ENCODE assay signal across 18 cellular contexts in the genomic region with DNA sequence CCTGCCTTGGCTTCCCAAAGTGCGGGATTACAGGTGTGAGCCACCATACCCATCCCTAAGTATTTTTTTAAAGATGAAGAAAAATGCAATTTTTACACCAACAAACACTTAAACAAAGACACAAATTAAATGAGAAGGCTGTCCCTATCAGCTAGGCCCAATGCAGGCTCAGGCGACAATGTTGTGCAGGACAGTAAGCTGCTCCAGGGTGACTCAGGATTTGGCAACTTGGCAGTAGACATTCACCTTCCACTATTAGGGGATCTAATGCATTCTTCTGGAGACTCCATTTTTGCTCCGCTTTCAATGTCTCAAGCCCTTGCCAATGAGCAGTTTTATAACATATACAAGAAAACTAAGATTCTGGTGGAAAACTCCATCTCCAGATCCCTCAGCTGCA. TPM values are rescaled to one million over a fixed set of nuclear protein-coding genes. Genes with fewer than 3 reads are reported as not detected.
DNase-seq lines count a peak whose midpoint lies in the region; ATAC-seq and TF ChIP-seq lines count a peak whose summit lies in the region.
"Had no signal": no experiment of that assay in that cellular context is flagged by ENCODE, and none has a peak within 500 bp of the region (broad histone marks: within the 10 kb centered on the region; RNA-seq: fewer than 3 reads in every experiment).

No MANE protein-coding gene starts in this region.

- H3K4me3 ChIP-seq in mammary epithelial cell (replicated peaks in 1 of 3; ENCODE audit: insufficient read depth in 1 of 3, low read depth in 2 of 3, low read length in 3 of 3) (no peak overlapping the region), PC-3 (ENCODE audit: low read length) (no peak overlapping the region), fibroblast of pulmonary artery (replicated peaks; ENCODE audit: low read depth, low read length) (no peak overlapping the region)
- H3K4me3 ChIP-seq in CD8-positive, alpha-beta memory T cell (ENCODE audit: low read length): no peak overlapping the region
- H3K4me3 ChIP-seq: Peyer's patch had no signal

- TF ChIP-seq CTCF in MCF 10A (IDR thresholded peaks at IDR 0.05; ENCODE audit: unreplicated experiment): no peak
- no peak for TF ChIP-seq CTCF in mammary epithelial cell (conservative IDR thresholded peaks at IDR 0.05 in 1 of 2, IDR thresholded peaks at IDR 0.05 in 1 of 2; ENCODE audit: extremely low read depth in 1 of 2, insufficient read depth in 1 of 2, low read depth in 1 of 2, low read length in 2 of 2)
- no peak for TF ChIP-seq CTCF in PC-3 (conservative IDR thresholded peaks at IDR 0.05; ENCODE audit: low read depth, low read length)
- no peak for TF ChIP-seq CTCF in fibroblast of pulmonary artery (IDR thresholded peaks at IDR 0.05; ENCODE audit: low read length, missing control alignments)

- no peaks in the 10 kb centered on the region for H3K4me1 ChIP-seq in mammary epithelial cell (ENCODE audit: insufficient read depth, low read length)
- H3K4me1 ChIP-seq in PC-3 (ENCODE audit: insufficient read depth, low read length): no peaks in the 10 kb centered on the region
- H3K4me1 ChIP-seq in CD8-positive, alpha-beta memory T cell (ENCODE audit: insufficient read depth, low read length): no peaks in the 10 kb centered on the region
- H3K4me1 ChIP-seq: Peyer's patch had no signal

- H2AFZ ChIP-seq in mammary epithelial cell (ENCODE audit: low read depth, low read length) (no peak overlapping the region), PC-3 (ENCODE audit: low read length) (no peak overlapping the region)

- H3K4me3 Mint-ChIP-seq in MCF 10A (ENCODE audit: unreplicated experiment): no peak overlapping the region
- no peak overlapping the region for H3K4me3 Mint-ChIP-seq in CD8-positive, alpha-beta memory T cell
- H3K4me3 Mint-ChIP-seq: HFFc6 had no signal

- ATAC-seq in PC-3: peak; percentile 48; the same call in 1 of the 2 replicates
- ATAC-seq in GM19035 (IDR thresholded peaks at IDR 0.05; ENCODE audit: unreplicated experiment): no peak
- ATAC-seq in GM19463 (IDR thresholded peaks at IDR 0.05; ENCODE audit: unreplicated experiment): no peak

- DNase-seq in MCF 10A (ENCODE audit: unreplicated experiment) (peak; percentile 4), mammary epithelial cell (no peak), PC-3 (no peak), fibroblast of pulmonary artery (ENCODE audit: low read depth) (peak; percentile 7), cerebellar cortex (ENCODE audit: low spot score) (no peak)
- no peak for DNase-seq in CD8-positive, alpha-beta memory T cell
- DNase-seq: 8988T, DMS153, HFFc6, MV-4-11, NCI-H1417 treated with DMSO at 0.1 percent for 48 hours, NCI-H2029 treated with DMSO at 0.1 percent for 48 hours, NCI-H510A, Peyer's patch, SHP77 treated with DMSO at 0.1 percent for 48 hours had no signal

- no peak overlapping the region for H3K27ac ChIP-seq in mammary epithelial cell (ENCODE audit: insufficient read depth, low read depth, low read length)
- no peak overlapping the region for H3K27ac ChIP-seq in PC-3 (ENCODE audit: low read length)
- no peak overlapping the region for H3K27ac ChIP-seq in CD8-positive, alpha-beta memory T cell (ENCODE audit: low read depth, low read length)
- H3K27ac ChIP-seq: KMS-11, Peyer's patch had no signal

- H3K9ac ChIP-seq in mammary epithelial cell (ENCODE audit: insufficient read depth, low read length): no peak overlapping the region
- no peak overlapping the region for H3K9ac ChIP-seq in PC-3 (ENCODE audit: low read length)
- H3K9ac ChIP-seq: KMS-11 had no signal

- no peaks in the 10 kb centered on the region for H4K20me1 ChIP-seq in mammary epithelial cell (ENCODE audit: insufficient read depth, low read length)
- H4K20me1 ChIP-seq in PC-3 (ENCODE audit: low read length): no peaks in the 10 kb centered on the region

- H3F3A ChIP-seq in PC-3 (ENCODE audit: low read length, unreplicated experiment): no peaks in the 10 kb centered on the region

- H3K4me2 ChIP-seq in mammary epithelial cell (ENCODE audit: insufficient read depth, low read depth, low read length) (no peak overlapping the region), PC-3 (ENCODE audit: low read length) (no peak overlapping the region)
- H3K4me2 ChIP-seq: KMS-11 had no signal

- H3K36me3 Mint-ChIP-seq in MCF 10A (ENCODE audit: insufficient read depth, unreplicated experiment): no peaks in the 10 kb centered on the region
- H3K36me3 Mint-ChIP-seq in CD8-positive, alpha-beta memory T cell: peaks cover 0 to 8% (median 1%) of the 10 kb centered on the region in 3 donors

- H3K36me3 ChIP-seq in mammary epithelial cell (ENCODE audit: insufficient read depth, low read length): no peaks in the 10 kb centered on the region
- H3K36me3 ChIP-seq in PC-3 (ENCODE audit: low read depth, low read length): no peaks in the 10 kb centered on the region
- no peaks in the 10 kb centered on the region for H3K36me3 ChIP-seq in CD8-positive, alpha-beta memory T cell (ENCODE audit: insufficient read depth, low read length)

- CTCF ChIA-PET in MCF 10A (lab: Yijun Ruan, JAX): interaction anchor here (0.6 to 0.7 kb wide), 2 partner anchors 229 to 401 kb away, joined by 3 to 4 read pairs; no protein-coding TSS in a partner anchor
- CTCF ChIA-PET in mammary epithelial cell (lab: Charles Lee; ENCODE audit: low non-redundant PET): no interaction called here
- CTCF ChIA-PET in PC-3 (lab: Charles Lee): interaction anchor here (0.6 kb wide), 1 partner anchor 48 kb away, joined by 3 read pairs; the partner anchor contains the start of gene DSN1
- CTCF ChIA-PET in CD8-positive, alpha-beta memory T cell (lab: Charles Lee): no interaction called here

- no TSS peak for BruUV-seq in MCF 10A (replicated peaks; lab: Mats Ljungman, UMichigan)
- BruUV-seq in mammary epithelial cell (replicated peaks; lab: Mats Ljungman, UMichigan): no TSS peak
- no TSS peak for BruUV-seq in PC-3 (replicated peaks; lab: Mats Ljungman, UMichigan)

- H3K27ac Mint-ChIP-seq in MCF 10A (ENCODE audit: low read depth, unreplicated experiment): peak overlapping the region; percentile 42
- H3K27ac Mint-ChIP-seq in CD8-positive, alpha-beta memory T cell: peak overlapping the region in 2 of 8 donors; percentile 46 to 51
- H3K27ac Mint-ChIP-seq: HFFc6 had no signal

- POLR2A ChIA-PET in MCF 10A (lab: Yijun Ruan, JAX) (no interaction called here), PC-3 (lab: Charles Lee; ENCODE audit: unreplicated experiment) (no interaction called here)
- POLR2A ChIA-PET in CD8-positive, alpha-beta memory T cell (lab: Charles Lee): no interaction called here

- H3K79me2 ChIP-seq in mammary epithelial cell (ENCODE audit: insufficient read depth, low read length): no peaks in the 10 kb centered on the region
- H3K79me2 ChIP-seq in PC-3 (ENCODE audit: low read length): peaks cover 11% of the 10 kb centered on the region

- no peaks in the 10 kb centered on the region for H3K9me2 ChIP-seq in PC-3 (replicated peaks; ENCODE audit: low read length)

- H3K9me3 ChIP-seq in mammary epithelial cell (replicated peaks; ENCODE audit: insufficient read depth, low read length) (no peaks in the 10 kb centered on the region), PC-3 (ENCODE audit: low read length) (no peaks in the 10 kb centered on the region)
- H3K9me3 ChIP-seq in CD8-positive, alpha-beta memory T cell (ENCODE audit: low read length): no peaks in the 10 kb centered on the region
- H3K9me3 ChIP-seq: Peyer's patch had no signal

- dilution Hi-C loops in mammary epithelial cell (cut with HindIII; ENCODE audit: low sequenced_read_pairs): no loop called here

- in situ Hi-C loops in mammary epithelial cell (cut with MboI; ENCODE audit: low sequenced_read_pairs in 2 of 2): no loop called here

- intact Hi-C loops in MCF 10A (cut with micrococcal nuclease): no loop called here
- intact Hi-C loops in mammary epithelial cell (cut with micrococcal nuclease): loop anchor here (5.0 kb wide), 1 partner anchor 119 kb away; the partner anchor contains the start of gene RAB5IF
- intact Hi-C loops in PC-3 (cut with micrococcal nuclease): no loop called here

- H3K27me3 ChIP-seq in mammary epithelial cell (ENCODE audit: insufficient read depth, low read length) (no peaks in the 10 kb centered on the region), PC-3 (ENCODE audit: low read length) (no peaks in the 10 kb centered on the region)
- H3K27me3 ChIP-seq in CD8-positive, alpha-beta memory T cell (ENCODE audit: insufficient read depth, low read length, poor library complexity, severe bottlenecking): no peaks in the 10 kb centered on the region
- H3K27me3 ChIP-seq: Peyer's patch had no signal

- H3K9me3 Mint-ChIP-seq in MCF 10A (ENCODE audit: unreplicated experiment): no peaks in the 10 kb centered on the region
- no peaks in the 10 kb centered on the region for H3K9me3 Mint-ChIP-seq in CD8-positive, alpha-beta memory T cell
- H3K9me3 Mint-ChIP-seq: HFFc6 had no signal

- no peaks in the 10 kb centered on the region for H3K4me1 Mint-ChIP-seq in MCF 10A (ENCODE audit: insufficient read depth, unreplicated experiment)
- peaks cover 5 to 10% (median 6%) of the 10 kb centered on the region in 3 donors for H3K4me1 Mint-ChIP-seq in CD8-positive, alpha-beta memory T cell

- no peaks in the 10 kb centered on the region for H3K27me3 Mint-ChIP-seq in MCF 10A (ENCODE audit: insufficient read depth, unreplicated experiment)
- no peaks in the 10 kb centered on the region for H3K27me3 Mint-ChIP-seq in CD8-positive, alpha-beta memory T cell

- WGBS in mammary epithelial cell (ENCODE audit: low coverage, missing lambda C conversion rate): 87% methylated on average over 3 of the region's 3 CpGs

RNA-seq across cellular contexts. Expression of gene NDRG3, which starts 19.7 kb away (rescaled TPM):
- 7.5 and 10.3 TPM in 2 replicates for total RNA-seq in MCF 10A (2022)
- total RNA-seq in mammary epithelial cell: 10 to 100 TPM; 20.8 to 25.9 TPM
- 29.2 TPM for polyA plus RNA-seq in mammary epithelial cell
- 36.9 TPM for polyA minus RNA-seq in mammary epithelial cell
- 27.0 and 30.1 TPM in 2 replicates for total RNA-seq in PC-3 (2014; rRNA removed)
- 10 to 100 TPM; 19.9 to 20.3 TPM for total RNA-seq in CD8-positive, alpha-beta memory T cell
- polyA plus RNA-seq in CD8-positive, alpha-beta memory T cell: 49.8 TPM

RNA-seq across cellular contexts. Expression of gene DSN1, which starts 47.4 kb away (rescaled TPM):
- 7.8 and 8.4 TPM in 2 replicates for total RNA-seq in MCF 10A (2022)
- total RNA-seq in mammary epithelial cell: 10 to 100 TPM in 1 of 2 donors, 1 to 10 TPM in 1; 6.7 to 12.8 TPM
- polyA plus RNA-seq in mammary epithelial cell: 17.3 TPM
- polyA minus RNA-seq in mammary epithelial cell: 17.2 TPM
- total RNA-seq in PC-3 (2014; rRNA removed): 36.3 and 39.8 TPM in 2 replicates
- 10 to 100 TPM; 23.1 to 24.7 TPM for total RNA-seq in CD8-positive, alpha-beta memory T cell
- polyA plus RNA-seq in CD8-positive, alpha-beta memory T cell: 6.7 TPM

Comparison
In these comparisons a context has a peak if more than half of its experiments do, and no peak if none do; other contexts are left out.
1. DNase-seq: peak in MCF 10A (single experiment) and fibroblast of pulmonary artery (single experiment); none in mammary epithelial cell (single experiment), PC-3 (single experiment), CD8-positive, alpha-beta memory T cell (0 of 5) and cerebellar cortex (single experiment).
2. CTCF ChIA-PET loops: an anchor here in MCF 10A (0.6 to 0.7 kb wide) and PC-3 (0.6 kb wide); none called in mammary epithelial cell and CD8-positive, alpha-beta memory T cell.